Comparison of ENCODE assay signal across 11 cellular contexts in the genomic region with DNA sequence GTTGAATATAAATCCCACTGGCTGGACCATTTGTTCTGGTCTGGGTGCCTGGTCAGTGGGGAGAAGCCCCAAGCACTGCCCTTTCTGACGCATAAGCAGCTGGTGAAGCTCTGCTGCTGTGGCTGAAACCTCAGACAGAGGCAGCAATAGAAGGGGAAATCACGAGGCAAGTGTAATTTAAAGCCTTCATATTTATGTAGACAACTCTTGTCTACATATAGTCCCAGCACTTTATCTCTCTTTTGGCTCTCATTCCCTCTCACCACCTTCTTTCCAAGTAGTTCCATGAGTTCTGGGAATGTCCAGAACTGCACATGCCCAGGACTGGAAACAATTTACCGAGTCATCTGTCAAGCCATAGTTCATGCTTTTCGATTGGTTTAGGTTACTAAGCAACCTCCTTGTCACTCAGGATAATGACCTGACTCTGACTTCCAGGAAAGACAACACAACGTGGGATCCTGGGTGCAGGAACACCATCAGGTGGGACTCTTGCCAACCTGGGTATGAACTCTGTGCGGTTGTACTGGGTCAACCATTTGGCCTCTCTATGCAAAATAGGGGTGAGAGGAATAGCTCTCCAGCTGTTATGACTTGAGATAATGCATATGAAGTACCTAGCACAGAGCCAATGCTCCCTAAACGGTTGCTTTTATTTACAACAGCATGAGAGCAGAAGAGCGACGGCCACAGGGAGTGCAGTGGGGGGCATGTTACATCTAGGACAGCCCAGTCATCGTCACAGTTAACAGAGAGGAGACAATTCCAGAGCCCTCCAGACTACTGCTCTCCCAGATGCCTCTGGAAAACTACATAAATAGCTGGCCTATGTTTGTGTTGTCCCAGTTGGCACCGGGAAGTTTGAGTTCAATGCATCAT.
DNase-seq lines count a peak whose midpoint lies in the region; ATAC-seq and TF ChIP-seq lines count a peak whose summit lies in the region.
"Had no signal": no experiment of that assay in that cellular context is flagged by ENCODE, and none has a peak within 500 bp of the region (broad histone marks: within the 10 kb centered on the region; RNA-seq: fewer than 3 reads in every experiment).

No MANE protein-coding gene starts in this region.

- intact Hi-C loops in Caco-2 (cut with micrococcal nuclease; ENCODE audit: unreplicated experiment) = loop anchor here (5.0 kb wide), 1 partner anchor 243 kb away; no protein-coding TSS in a partner anchor

- DNase-seq in Caco-2 = no peak
- DNase-seq in GM20000 (ENCODE audit: low spot score) = peak; percentile 28
- DNase-seq in RPMI7951 (ENCODE audit: low read depth) = peak; percentile 10
- DNase-seq in left kidney (ENCODE audit: low read depth, low spot score) = peak; percentile 15
- no peak for DNase-seq in stimulated activated CD4-positive, alpha-beta T cell treated with anti-CD3 and anti-CD28 coated beads, Interleukin-1b, Interleukin-23, amount 100 ng/mL, for 48 hours
- no peak for DNase-seq in NCI-H1105 treated with DMSO at 0.1 percent for 48 hours (lab: John Stamatoyannopoulos, UW)
- no peak for DNase-seq in naive thymus-derived CD8-positive, alpha-beta T cell
- DNase-seq: central memory CD4-positive, alpha-beta T cell; stimulated activated naive CD8-positive, alpha-beta T cell treated with anti-CD3 and anti-CD28 coated beads, Interleukin-15, amount 100 ng/mL, for 72 hours had no signal

- H3K4me1 Mint-ChIP-seq in Caco-2 (ENCODE audit: low read depth, unreplicated experiment) = peaks cover 56% of the 10 kb centered on the region
- peaks cover 3 to 27% (median 10%) of the 10 kb centered on the region in 4 donors for H3K4me1 Mint-ChIP-seq in naive thymus-derived CD8-positive, alpha-beta T cell
- H3K4me1 Mint-ChIP-seq: stimulated activated naive CD8-positive, alpha-beta T cell treated with anti-CD3 and anti-CD28 coated beads, Interleukin-15, amount 100 ng/mL, for 72 hours had no signal

- CTCF ChIA-PET in Caco-2 (lab: Charles Lee) = no interaction called here

- ATAC-seq in GM18909 (IDR thresholded peaks at IDR 0.05; ENCODE audit: poor library complexity, unreplicated experiment) = no peak
- no peak for ATAC-seq in naive thymus-derived CD8-positive, alpha-beta T cell
- ATAC-seq: stimulated activated naive CD8-positive, alpha-beta T cell treated with anti-CD3 and anti-CD28 coated beads, Interleukin-15, amount 100 ng/mL, for 72 hours had no signal

- TF ChIP-seq CTCF in Caco-2 (IDR thresholded peaks at IDR 0.05; ENCODE audit: insufficient read depth in 1 of 2, low read depth in 1 of 2, low read length in 1 of 2, severe bottlenecking in 1 of 2, unreplicated experiment in 1 of 2) (no peak), GM20000 (IDR thresholded peaks at IDR 0.05; ENCODE audit: extremely low read depth, missing control alignments) (no peak)

- H3K4me3 ChIP-seq in Caco-2 (ENCODE audit: low read depth, low read length) = no peak overlapping the region
- H3K4me3 ChIP-seq: Peyer's patch had no signal

- H3K36me3 ChIP-seq in Caco-2 (ENCODE audit: control insufficient read depth, insufficient read depth, low read length) = no peaks in the 10 kb centered on the region
- H3K36me3 ChIP-seq: Peyer's patch had no signal

- H3K9me3 ChIP-seq in Caco-2 = no peaks in the 10 kb centered on the region
- H3K9me3 ChIP-seq: Peyer's patch had no signal

- peaks cover 46% of the 10 kb centered on the region for H3K4me1 ChIP-seq in Caco-2

- peak overlapping the region; percentile 26 for H3K27ac Mint-ChIP-seq in Caco-2 (ENCODE audit: unreplicated experiment)
- H3K27ac Mint-ChIP-seq in naive thymus-derived CD8-positive, alpha-beta T cell = peak overlapping the region in 2 of 10 donors; percentile 39 to 80
- H3K27ac Mint-ChIP-seq: stimulated activated naive CD8-positive, alpha-beta T cell treated with anti-CD3 and anti-CD28 coated beads, Interleukin-15, amount 100 ng/mL, for 72 hours had no signal

- H3K4me3 Mint-ChIP-seq in Caco-2 (ENCODE audit: unreplicated experiment) = no peak overlapping the region
- H3K4me3 Mint-ChIP-seq in naive thymus-derived CD8-positive, alpha-beta T cell = no peak overlapping the region
- H3K4me3 Mint-ChIP-seq: stimulated activated naive CD8-positive, alpha-beta T cell treated with anti-CD3 and anti-CD28 coated beads, Interleukin-15, amount 100 ng/mL, for 72 hours had no signal

- POLR2A ChIA-PET in Caco-2 (lab: Charles Lee) = no interaction called here
- POLR2A ChIA-PET in naive thymus-derived CD8-positive, alpha-beta T cell (lab: Charles Lee) = no interaction called here

- H3K9me3 Mint-ChIP-seq in Caco-2 (ENCODE audit: unreplicated experiment) = peaks cover 9% of the 10 kb centered on the region
- no peaks in the 10 kb centered on the region for H3K9me3 Mint-ChIP-seq in naive thymus-derived CD8-positive, alpha-beta T cell
- H3K9me3 Mint-ChIP-seq: stimulated activated naive CD8-positive, alpha-beta T cell treated with anti-CD3 and anti-CD28 coated beads, Interleukin-15, amount 100 ng/mL, for 72 hours had no signal

- peaks cover 6% of the 10 kb centered on the region for H3K36me3 Mint-ChIP-seq in Caco-2 (ENCODE audit: insufficient read depth, unreplicated experiment)
- H3K36me3 Mint-ChIP-seq in naive thymus-derived CD8-positive, alpha-beta T cell = no peaks in the 10 kb centered on the region

- BruUV-seq in Caco-2 (replicated peaks; lab: Mats Ljungman, UMichigan) = no TSS peak

- no peaks in the 10 kb centered on the region for H3K27me3 ChIP-seq in Caco-2 (replicated peaks; ENCODE audit: control insufficient read depth, insufficient read depth, low read length)
- H3K27me3 ChIP-seq: Peyer's patch had no signal

- H3K27me3 Mint-ChIP-seq in Caco-2 (ENCODE audit: insufficient read depth, unreplicated experiment) = no peaks in the 10 kb centered on the region
- H3K27me3 Mint-ChIP-seq in naive thymus-derived CD8-positive, alpha-beta T cell = no peaks in the 10 kb centered on the region
- H3K27me3 Mint-ChIP-seq: stimulated activated naive CD8-positive, alpha-beta T cell treated with anti-CD3 and anti-CD28 coated beads, Interleukin-15, amount 100 ng/mL, for 72 hours had no signal

Comparison
In these comparisons a context has a peak if more than half of its experiments do, and no peak if none do; other contexts are left out.
1. DNase-seq: peak in GM20000 (single experiment), RPMI7951 (single experiment) and left kidney (single experiment); none in Caco-2 (0 of 2), stimulated activated CD4-positive, alpha-beta T cell treated with anti-CD3 and anti-CD28 coated beads, Interleukin-1b, Interleukin-23, amount 100 ng/mL, for 48 hours (single experiment), NCI-H1105 treated with DMSO at 0.1 percent for 48 hours (single experiment) and naive thymus-derived CD8-positive, alpha-beta T cell (0 of 10).